ENCODE assay signal across 8 cellular contexts in genomic region chr7:152336754-152337368, GRCh38.
DNase-seq lines count a peak whose midpoint lies in the region; ATAC-seq and TF ChIP-seq lines count a peak whose summit lies in the region.

No MANE protein-coding gene starts in this region.

- no peak overlapping the region for H3K4me3 Mint-ChIP-seq in activated CD4-positive, alpha-beta T cell treated with anti-CD3 and anti-CD28 coated beads for 36 hours
- peak overlapping the region; percentile 28 for H3K4me3 Mint-ChIP-seq in T-helper 1 cell treated with Interleukin-12 subunit alpha and Interleukin-12 subunit beta and Interleukin-4 antibody, amounts not matched to agents 30 μg/mL and 1 μg/mL, for 36 hours
- H3K4me3 Mint-ChIP-seq in neural crest cell, result no peak overlapping the region

- peak; percentile 86 for ATAC-seq in activated CD4-positive, alpha-beta T cell treated with anti-CD3 and anti-CD28 coated beads for 36 hours
- ATAC-seq in GM21447 (IDR thresholded peaks at IDR 0.05; ENCODE audit: unreplicated experiment), result peak; percentile 48

- H3K27ac Mint-ChIP-seq in activated CD4-positive, alpha-beta T cell treated with anti-CD3 and anti-CD28 coated beads for 36 hours, result no peak overlapping the region
- H3K27ac Mint-ChIP-seq in T-helper 1 cell treated with Interleukin-12 subunit alpha and Interleukin-12 subunit beta and Interleukin-4 antibody, amounts not matched to agents 30 μg/mL and 1 μg/mL, for 36 hours, result peak overlapping the region; percentile 86
- H3K27ac Mint-ChIP-seq in neural crest cell (ENCODE audit: unreplicated experiment), result no peak overlapping the region

- DNase-seq in activated CD4-positive, alpha-beta T cell treated with anti-CD3 and anti-CD28 coated beads for 36 hours, result peak; percentile 16
- no peak for DNase-seq in activated CD4-positive, alpha-beta T cell treated with anti-CD3 and anti-CD28 coated beads, Interleukin-2, amount 50 U/mL, for 4 hours
- peak; percentile 51 for DNase-seq in fibroblast of gingiva (ENCODE audit: low read depth)
- peak; percentile 10 for DNase-seq in neural crest cell (ENCODE audit: low read depth, low spot score)
- DNase-seq in NCI-H1436 treated with DMSO at 0.1 percent for 48 hours (lab: John Stamatoyannopoulos, UW), result no peak

- H3K36me3 Mint-ChIP-seq in activated CD4-positive, alpha-beta T cell treated with anti-CD3 and anti-CD28 coated beads for 36 hours (ENCODE audit: low read depth), result peaks cover 5% of the 10 kb centered on the region
- peaks cover 4% of the 10 kb centered on the region for H3K36me3 Mint-ChIP-seq in T-helper 1 cell treated with Interleukin-12 subunit alpha and Interleukin-12 subunit beta and Interleukin-4 antibody, amounts not matched to agents 30 μg/mL and 1 μg/mL, for 36 hours (ENCODE audit: low read depth)
- no peaks in the 10 kb centered on the region for H3K36me3 Mint-ChIP-seq in neural crest cell (ENCODE audit: low read depth)

- intact Hi-C loops in activated CD4-positive, alpha-beta T cell treated with anti-CD3 and anti-CD28 coated beads for 36 hours (cut with DNase I, micrococcal nuclease), result loop anchor here (1.0 to 10.0 kb wide), 7 partner anchors 90 to 488 kb away; partner anchors contain the start of genes KMT2C (in 1 of the 2) and XRCC2 (in 1 of the 2)

- no peaks in the 10 kb centered on the region for H3K9me3 Mint-ChIP-seq in activated CD4-positive, alpha-beta T cell treated with anti-CD3 and anti-CD28 coated beads for 36 hours (ENCODE audit: low read depth)
- H3K9me3 Mint-ChIP-seq in T-helper 1 cell treated with Interleukin-12 subunit alpha and Interleukin-12 subunit beta and Interleukin-4 antibody, amounts not matched to agents 30 μg/mL and 1 μg/mL, for 36 hours, result no peaks in the 10 kb centered on the region
- H3K9me3 Mint-ChIP-seq in neural crest cell, result no peaks in the 10 kb centered on the region

- H3K27me3 Mint-ChIP-seq in activated CD4-positive, alpha-beta T cell treated with anti-CD3 and anti-CD28 coated beads for 36 hours, result no peaks in the 10 kb centered on the region
- no peaks in the 10 kb centered on the region for H3K27me3 Mint-ChIP-seq in T-helper 1 cell treated with Interleukin-12 subunit alpha and Interleukin-12 subunit beta and Interleukin-4 antibody, amounts not matched to agents 30 μg/mL and 1 μg/mL, for 36 hours (ENCODE audit: low read depth)
- H3K27me3 Mint-ChIP-seq in neural crest cell (ENCODE audit: low read depth), result no peaks in the 10 kb centered on the region

- CTCF ChIA-PET in activated CD4-positive, alpha-beta T cell treated with anti-CD3 and anti-CD28 coated beads for 36 hours (lab: Charles Lee), result interaction anchor here (0.6 to 3.1 kb wide), 18 partner anchors 11 to 369 kb away, joined by 3 to 10 read pairs (median 4); no protein-coding TSS in a partner anchor

- peaks cover 51% of the 10 kb centered on the region for H3K4me1 Mint-ChIP-seq in activated CD4-positive, alpha-beta T cell treated with anti-CD3 and anti-CD28 coated beads for 36 hours
- peaks cover 30% of the 10 kb centered on the region for H3K4me1 Mint-ChIP-seq in T-helper 1 cell treated with Interleukin-12 subunit alpha and Interleukin-12 subunit beta and Interleukin-4 antibody, amounts not matched to agents 30 μg/mL and 1 μg/mL, for 36 hours (ENCODE audit: low read depth)
- H3K4me1 Mint-ChIP-seq in neural crest cell, result peaks cover 12% of the 10 kb centered on the region

- TF ChIP-seq CTCF in LNCAP (IDR thresholded peaks at IDR 0.05), result peak; percentile 59; the same call in 1 of the 2 replicates
- TF ChIP-seq CTCF in neural crest cell (conservative IDR thresholded peaks at IDR 0.05), result peak; percentile 65

- POLR2A ChIA-PET in activated CD4-positive, alpha-beta T cell treated with anti-CD3 and anti-CD28 coated beads for 36 hours (lab: Charles Lee), result no interaction called here

Comparison
In these comparisons a context has a peak if more than half of its experiments do, and no peak if none do; other contexts are left out.
1. DNase-seq: peak in activated CD4-positive, alpha-beta T cell treated with anti-CD3 and anti-CD28 coated beads for 36 hours (single experiment), fibroblast of gingiva (single experiment) and neural crest cell (single experiment); none in activated CD4-positive, alpha-beta T cell treated with anti-CD3 and anti-CD28 coated beads, Interleukin-2, amount 50 U/mL, for 4 hours (0 of 2) and NCI-H1436 treated with DMSO at 0.1 percent for 48 hours (single experiment).